Comparison of ENCODE assay signal across 16 cellular contexts in genomic region chr4:83247415-83248357, GRCh38.
"Had no signal": no experiment of that assay in that cellular context is flagged by ENCODE, and none has a peak within 500 bp of the region (broad histone marks: within the 10 kb centered on the region; RNA-seq: fewer than 3 reads in every experiment).

No MANE protein-coding gene starts in this region.

- H3K27me3 Mint-ChIP-seq: activated naive CD8-positive, alpha-beta T cell treated with anti-CD3 and anti-CD28 coated beads for 36 hours; natural killer cell treated with Interleukin-12 subunit alpha and Interleukin-12 subunit beta and Interleukin-15 and Interleukin-18, amount 100 ng/mL, for 72 hours; progenitor cell of endocrine pancreas; stimulated activated naive CD8-positive, alpha-beta T cell treated with anti-CD3 and anti-CD28 coated beads, Interleukin-15, Interleukin-2, amounts not matched to agents 100 ng/mL and 50 ng/mL, for 24 hours had no signal

- H3K36me3 ChIP-seq: ascending aorta, cardiac muscle cell, sigmoid colon had no signal

- H3K27ac ChIP-seq: ascending aorta, cardiac muscle cell, sigmoid colon had no signal

- H3K27me3 ChIP-seq: ascending aorta, cardiac muscle cell, sigmoid colon had no signal

- H3K9me3 ChIP-seq: ascending aorta, sigmoid colon had no signal

- ATAC-seq: activated T-cell treated with anti-CD3 and anti-CD28 coated beads, Interleukin-2, amount 50 U/mL, for 4 hours had no signal

- DNase-seq: activated CD4-positive, alpha-beta T cell treated with anti-CD3 and anti-CD28 coated beads, Interleukin-2, amount 50 U/mL, for 48 hours; activated gamma-delta T cell; activated naive CD8-positive, alpha-beta T cell treated with anti-CD3 and anti-CD28 coated beads for 36 hours; activated T-cell treated with anti-CD3 and anti-CD28 coated beads, Interleukin-2, amount 50 U/mL, for 4 hours; effector CD8-positive, alpha-beta T cell; hippocampal formation; kidney glomerular epithelial cell; occipital lobe; sigmoid colon; stimulated activated CD4-positive, alpha-beta T cell treated with anti-CD3 and anti-CD28 coated beads, Interleukin-2, amount 100 ng/mL, for 24 hours had no signal

- H3K27ac Mint-ChIP-seq: activated naive CD8-positive, alpha-beta T cell treated with anti-CD3 and anti-CD28 coated beads for 36 hours; natural killer cell treated with Interleukin-12 subunit alpha and Interleukin-12 subunit beta and Interleukin-15 and Interleukin-18, amount 100 ng/mL, for 72 hours; progenitor cell of endocrine pancreas; stimulated activated naive CD8-positive, alpha-beta T cell treated with anti-CD3 and anti-CD28 coated beads, Interleukin-15, Interleukin-2, amounts not matched to agents 100 ng/mL and 50 ng/mL, for 24 hours had no signal

- H3K9me3 Mint-ChIP-seq: activated T-cell treated with anti-CD3 and anti-CD28 coated beads, Interleukin-2, amount 50 U/mL, for 4 hours; stimulated activated naive CD8-positive, alpha-beta T cell treated with anti-CD3 and anti-CD28 coated beads, Interleukin-15, Interleukin-2, amounts not matched to agents 100 ng/mL and 50 ng/mL, for 24 hours had no signal

- H3K4me3 ChIP-seq: ascending aorta, cardiac muscle cell, lung, sigmoid colon had no signal

- H3K4me3 Mint-ChIP-seq: activated naive CD8-positive, alpha-beta T cell treated with anti-CD3 and anti-CD28 coated beads for 36 hours; activated T-cell treated with anti-CD3 and anti-CD28 coated beads, Interleukin-2, amount 50 U/mL, for 4 hours; natural killer cell treated with Interleukin-12 subunit alpha and Interleukin-12 subunit beta and Interleukin-15 and Interleukin-18, amount 100 ng/mL, for 72 hours; stimulated activated naive CD8-positive, alpha-beta T cell treated with anti-CD3 and anti-CD28 coated beads, Interleukin-15, Interleukin-2, amounts not matched to agents 100 ng/mL and 50 ng/mL, for 24 hours had no signal

- H3K4me1 ChIP-seq: ascending aorta, sigmoid colon had no signal
